Comparison of ENCODE assay signal across 1 cellular context in genomic region chr17:72107100-72107499, GRCh38.
TF ChIP-seq lines count a peak whose summit lies in the region.

No MANE protein-coding gene starts in this region.

TF ChIP-seq in H1, 55 proteins besides CTCF, POLR2A, EP300 and RAD21:
- TF ChIP-seq CTBP2 (IDR thresholded peaks at IDR 0.05; ENCODE audit: borderline replicate concordance, insufficient read depth, insufficient read length, low read length) (no peak), TEAD4 (IDR thresholded peaks at IDR 0.05; ENCODE audit: low read depth, low read length) (no peak), KDM5A (IDR thresholded peaks at IDR 0.05; ENCODE audit: low read length) (no peak), CHD2 (IDR thresholded peaks at IDR 0.05; ENCODE audit: low read length) (no peak), E2F6 (IDR thresholded peaks at IDR 0.05) (no peak), TAF7 (optimal IDR thresholded peaks at IDR 0.05; ENCODE audit: borderline replicate concordance, low read depth, low read length) (no peak), CEBPB (IDR thresholded peaks at IDR 0.05; ENCODE audit: low read depth, low read length) (no peak), SIN3A (conservative IDR thresholded peaks at IDR 0.05 in 1 of 2, IDR thresholded peaks at IDR 0.05 in 1 of 2; ENCODE audit: low read depth in 1 of 2, low read length in 2 of 2) (no peak), RNF2 (IDR thresholded peaks at IDR 0.05; ENCODE audit: borderline replicate concordance, low read depth, low read length, missing control alignments, poor library complexity, severe bottlenecking) (no peak), HDAC6 (IDR thresholded peaks at IDR 0.05; ENCODE audit: low read depth, low read length) (no peak), CHD1 (IDR thresholded peaks at IDR 0.05; ENCODE audit: low read depth, low read length) (no peak), BRCA1 (IDR thresholded peaks at IDR 0.05; ENCODE audit: low read depth, low read length) (no peak), YY1 (IDR thresholded peaks at IDR 0.05; ENCODE audit: low read depth, low read length) (no peak), PHF8 (conservative IDR thresholded peaks at IDR 0.05; ENCODE audit: low read depth, low read length) (no peak), SIX5 (IDR thresholded peaks at IDR 0.05; ENCODE audit: low read depth, low read length) (no peak), MAX (IDR thresholded peaks at IDR 0.05) (no peak), NRF1 (IDR thresholded peaks at IDR 0.05; ENCODE audit: low read depth, low read length) (no peak), GTF2F1 (IDR thresholded peaks at IDR 0.05; ENCODE audit: borderline replicate concordance, low read depth, low read length) (no peak), POU5F1 (IDR thresholded peaks at IDR 0.05; ENCODE audit: low read depth, low read length) (no peak), GABPA (IDR thresholded peaks at IDR 0.05; ENCODE audit: borderline replicate concordance, insufficient read depth, low read length) (no peak)
